1 cellular context compared by ENCODE assay signal in the genomic region with DNA sequence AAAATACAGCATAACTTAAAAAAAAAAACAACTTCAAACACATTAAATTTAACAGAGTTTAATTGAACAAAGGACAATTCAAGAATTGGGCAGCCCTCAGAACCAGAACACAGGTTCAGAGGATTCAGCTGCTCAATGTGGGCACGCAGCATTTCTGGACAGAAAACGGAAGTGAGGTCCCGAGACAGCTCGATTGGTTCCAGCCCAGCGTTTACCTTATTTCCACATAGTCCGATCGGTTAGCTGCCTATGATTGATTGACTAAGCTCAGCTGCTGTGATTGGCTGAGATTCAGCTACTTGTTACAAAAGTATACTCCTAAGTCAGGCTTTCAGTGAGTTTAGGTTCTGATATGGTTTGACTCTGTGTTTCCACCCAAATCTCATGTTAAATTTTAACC.
TF ChIP-seq lines count a peak whose summit lies in the region.

No MANE protein-coding gene starts in this region.

TF ChIP-seq in GM23338, 12 proteins besides CTCF, POLR2A, EP300 and RAD21 (continued from another document):
- TF ChIP-seq, protein P1, sequence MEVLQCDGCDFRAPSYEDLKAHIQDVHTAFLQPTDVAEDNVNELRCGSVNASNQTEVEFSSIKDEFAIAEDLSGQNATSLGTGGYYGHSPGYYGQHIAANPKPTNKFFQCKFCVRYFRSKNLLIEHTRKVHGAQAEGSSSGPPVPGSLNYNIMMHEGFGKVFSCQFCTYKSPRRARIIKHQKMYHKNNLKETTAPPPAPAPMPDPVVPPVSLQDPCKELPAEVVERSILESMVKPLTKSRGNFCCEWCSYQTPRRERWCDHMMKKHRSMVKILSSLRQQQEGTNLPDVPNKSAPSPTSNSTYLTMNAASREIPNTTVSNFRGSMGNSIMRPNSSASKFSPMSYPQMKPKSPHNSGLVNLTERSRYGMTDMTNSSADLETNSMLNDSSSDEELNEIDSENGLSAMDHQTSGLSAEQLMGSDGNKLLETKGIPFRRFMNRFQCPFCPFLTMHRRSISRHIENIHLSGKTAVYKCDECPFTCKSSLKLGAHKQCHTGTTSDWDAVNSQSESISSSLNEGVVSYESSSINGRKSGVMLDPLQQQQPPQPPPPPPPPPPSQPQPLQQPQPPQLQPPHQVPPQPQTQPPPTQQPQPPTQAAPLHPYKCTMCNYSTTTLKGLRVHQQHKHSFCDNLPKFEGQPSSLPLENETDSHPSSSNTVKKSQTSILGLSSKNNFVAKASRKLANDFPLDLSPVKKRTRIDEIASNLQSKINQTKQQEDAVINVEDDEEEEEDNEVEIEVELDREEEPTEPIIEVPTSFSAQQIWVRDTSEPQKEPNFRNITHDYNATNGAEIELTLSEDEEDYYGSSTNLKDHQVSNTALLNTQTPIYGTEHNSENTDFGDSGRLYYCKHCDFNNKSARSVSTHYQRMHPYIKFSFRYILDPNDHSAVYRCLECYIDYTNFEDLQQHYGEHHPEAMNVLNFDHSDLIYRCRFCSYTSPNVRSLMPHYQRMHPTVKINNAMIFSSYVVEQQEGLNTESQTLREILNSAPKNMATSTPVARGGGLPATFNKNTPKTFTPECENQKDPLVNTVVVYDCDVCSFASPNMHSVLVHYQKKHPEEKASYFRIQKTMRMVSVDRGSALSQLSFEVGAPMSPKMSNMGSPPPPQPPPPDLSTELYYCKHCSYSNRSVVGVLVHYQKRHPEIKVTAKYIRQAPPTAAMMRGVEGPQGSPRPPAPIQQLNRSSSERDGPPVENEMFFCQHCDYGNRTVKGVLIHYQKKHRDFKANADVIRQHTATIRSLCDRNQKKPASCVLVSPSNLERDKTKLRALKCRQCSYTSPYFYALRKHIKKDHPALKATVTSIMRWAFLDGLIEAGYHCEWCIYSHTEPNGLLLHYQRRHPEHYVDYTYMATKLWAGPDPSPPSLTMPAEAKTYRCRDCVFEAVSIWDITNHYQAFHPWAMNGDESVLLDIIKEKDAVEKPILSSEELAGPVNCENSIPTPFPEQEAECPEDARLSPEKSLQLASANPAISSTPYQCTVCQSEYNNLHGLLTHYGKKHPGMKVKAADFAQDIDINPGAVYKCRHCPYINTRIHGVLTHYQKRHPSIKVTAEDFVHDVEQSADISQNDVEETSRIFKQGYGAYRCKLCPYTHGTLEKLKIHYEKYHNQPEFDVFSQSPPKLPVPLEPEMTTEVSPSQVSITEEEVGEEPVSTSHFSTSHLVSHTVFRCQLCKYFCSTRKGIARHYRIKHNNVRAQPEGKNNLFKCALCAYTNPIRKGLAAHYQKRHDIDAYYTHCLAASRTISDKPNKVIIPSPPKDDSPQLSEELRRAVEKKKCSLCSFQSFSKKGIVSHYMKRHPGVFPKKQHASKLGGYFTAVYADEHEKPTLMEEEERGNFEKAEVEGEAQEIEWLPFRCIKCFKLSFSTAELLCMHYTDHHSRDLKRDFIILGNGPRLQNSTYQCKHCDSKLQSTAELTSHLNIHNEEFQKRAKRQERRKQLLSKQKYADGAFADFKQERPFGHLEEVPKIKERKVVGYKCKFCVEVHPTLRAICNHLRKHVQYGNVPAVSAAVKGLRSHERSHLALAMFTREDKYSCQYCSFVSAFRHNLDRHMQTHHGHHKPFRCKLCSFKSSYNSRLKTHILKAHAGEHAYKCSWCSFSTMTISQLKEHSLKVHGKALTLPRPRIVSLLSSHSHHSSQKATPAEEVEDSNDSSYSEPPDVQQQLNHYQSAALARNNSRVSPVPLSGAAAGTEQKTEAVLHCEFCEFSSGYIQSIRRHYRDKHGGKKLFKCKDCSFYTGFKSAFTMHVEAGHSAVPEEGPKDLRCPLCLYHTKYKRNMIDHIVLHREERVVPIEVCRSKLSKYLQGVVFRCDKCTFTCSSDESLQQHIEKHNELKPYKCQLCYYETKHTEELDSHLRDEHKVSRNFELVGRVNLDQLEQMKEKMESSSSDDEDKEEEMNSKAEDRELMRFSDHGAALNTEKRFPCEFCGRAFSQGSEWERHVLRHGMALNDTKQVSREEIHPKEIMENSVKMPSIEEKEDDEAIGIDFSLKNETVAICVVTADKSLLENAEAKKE (CRISPR knock-in tag; IDR thresholded peaks at IDR 0.05): no peak
- TF ChIP-seq POLR2AphosphoS5 (IDR thresholded peaks at IDR 0.05; ENCODE audit: low read depth) (no peak), EZH2phosphoT487 (IDR thresholded peaks at IDR 0.05; ENCODE audit: unreplicated experiment) (no peak)
- TF ChIP-seq, protein P2, sequence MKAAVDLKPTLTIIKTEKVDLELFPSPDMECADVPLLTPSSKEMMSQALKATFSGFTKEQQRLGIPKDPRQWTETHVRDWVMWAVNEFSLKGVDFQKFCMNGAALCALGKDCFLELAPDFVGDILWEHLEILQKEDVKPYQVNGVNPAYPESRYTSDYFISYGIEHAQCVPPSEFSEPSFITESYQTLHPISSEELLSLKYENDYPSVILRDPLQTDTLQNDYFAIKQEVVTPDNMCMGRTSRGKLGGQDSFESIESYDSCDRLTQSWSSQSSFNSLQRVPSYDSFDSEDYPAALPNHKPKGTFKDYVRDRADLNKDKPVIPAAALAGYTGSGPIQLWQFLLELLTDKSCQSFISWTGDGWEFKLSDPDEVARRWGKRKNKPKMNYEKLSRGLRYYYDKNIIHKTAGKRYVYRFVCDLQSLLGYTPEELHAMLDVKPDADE (IDR thresholded peaks at IDR 0.05): no peak
